9 cellular contexts compared by ENCODE assay signal in genomic region chr3:112136959-112137693, GRCh38. TPM values are rescaled to one million over a fixed set of nuclear protein-coding genes. Genes with fewer than 3 reads are reported as not detected.
DNase-seq lines count a peak whose midpoint lies in the region; ATAC-seq, FAIRE-seq and TF ChIP-seq lines count a peak whose summit lies in the region.
"Had no signal": no experiment of that assay in that cellular context is flagged by ENCODE, and none has a peak within 500 bp of the region (broad histone marks: within the 10 kb centered on the region; RNA-seq: fewer than 3 reads in every experiment).

No MANE protein-coding gene starts in this region.

- H3K4me3 ChIP-seq in BJ (ENCODE audit: low read depth, low read length) = no peak overlapping the region
- H3K4me3 ChIP-seq in dorsolateral prefrontal cortex = no peak overlapping the region

- FAIRE-seq in GM18507 (lab: Jason Lieb, UNC) = peak; percentile 94
- peak; percentile 40 for FAIRE-seq in RCC 7860 (lab: Jason Lieb, UNC)

- no peak overlapping the region for H3K27ac ChIP-seq in dorsolateral prefrontal cortex

- TF ChIP-seq CTCF in BJ (IDR thresholded peaks at IDR 0.05; ENCODE audit: insufficient read depth, low read depth, low read length) = peak; percentile 57
- TF ChIP-seq CTCF in dorsolateral prefrontal cortex (IDR thresholded peaks at IDR 0.05 in 54 of 56, conservative IDR thresholded peaks at IDR 0.05 in 2 of 56; ENCODE audit: low read depth in 1 of 56, partially characterized antibody in 56 of 56) = peak; percentile 38 to 82 (median 66)

- intact Hi-C loops in dorsolateral prefrontal cortex (cut with DNase I) = loop anchor here (5.0 to 10.0 kb wide), 4 partner anchors 158 to 385 kb away; partner anchors contain the start of gene SLC9C1 (in 1 of the 2)

- CTCF ChIA-PET in BJ (lab: Yijun Ruan, JAX) = interaction anchor here (0.5 to 2.4 kb wide), 7 partner anchors 8 to 119 kb away, joined by 3 to 8 read pairs (median 3); no protein-coding TSS in a partner anchor

- no peaks in the 10 kb centered on the region; the same call in 1 of the 2 replicates for H3K27me3 ChIP-seq in BJ (ENCODE audit: control insufficient read depth, insufficient read depth, low read length)
- no peaks in the 10 kb centered on the region for H3K27me3 ChIP-seq in dorsolateral prefrontal cortex

- H3K36me3 ChIP-seq in BJ (ENCODE audit: control insufficient read depth, insufficient read depth, low read length) = no peaks in the 10 kb centered on the region

- no peak for ATAC-seq in HG03139 (IDR thresholded peaks at IDR 0.05; ENCODE audit: unreplicated experiment)
- ATAC-seq in HG02970 (IDR thresholded peaks at IDR 0.05; ENCODE audit: low FRiP score, unreplicated experiment) = no peak

- POLR2A ChIA-PET in BJ (lab: Charles Lee) = no interaction called here

- DNase-seq in BJ (ENCODE audit: low read depth) = no peak
- DNase-seq in GM18507 (ENCODE audit: extremely low spot score, insufficient read length, low read depth) = no peak
- peak; percentile 11 for DNase-seq in HuH-7.5 (ENCODE audit: low spot score)
- no peak for DNase-seq in RCC 7860 (ENCODE audit: low spot score)
- DNase-seq in dorsolateral prefrontal cortex = peak in 3 of 10 donors; percentile 32 to 68 (median 52)
- DNase-seq in medulla oblongata (ENCODE audit: extremely low spot score) = peak; percentile 95

RNA-seq across cellular contexts. Expression of gene GCSAM, which starts 4.1 kb away (rescaled TPM):
- polyA plus RNA-seq in BJ (2011; rRNA removed) = not detected in 2 replicates
- polyA minus RNA-seq in BJ (2011; rRNA and poly(A)+ RNA removed) = not detected in 2 replicates
- under 1 TPM in 2 of 120 experiments, not detected in 118; 0.14 to 0.17 TPM for total RNA-seq in dorsolateral prefrontal cortex
- total RNA-seq: pulmonary artery endothelial cell had no signal

RNA-seq across cellular contexts. Expression of gene C3orf52, which starts 50.9 kb away (rescaled TPM):
- 4.5 and 5.6 TPM in 2 replicates for polyA plus RNA-seq in BJ (2011; rRNA removed)
- 6.2 and 6.5 TPM in 2 replicates for polyA minus RNA-seq in BJ (2011; rRNA and poly(A)+ RNA removed)
- total RNA-seq in dorsolateral prefrontal cortex = 1 to 10 TPM in 89 of 120 experiments, under 1 TPM in 31; 0.30 to 4.1 (median 1.5) TPM

Comparison
In these comparisons a context has a peak if more than half of its experiments do, and no peak if none do; other contexts are left out.
1. DNase-seq: peak in HuH-7.5 (single experiment) and medulla oblongata (single experiment); none in BJ (single experiment), GM18507 (single experiment) and RCC 7860 (single experiment).